9 cellular contexts compared by ENCODE assay signal in the genomic region with DNA sequence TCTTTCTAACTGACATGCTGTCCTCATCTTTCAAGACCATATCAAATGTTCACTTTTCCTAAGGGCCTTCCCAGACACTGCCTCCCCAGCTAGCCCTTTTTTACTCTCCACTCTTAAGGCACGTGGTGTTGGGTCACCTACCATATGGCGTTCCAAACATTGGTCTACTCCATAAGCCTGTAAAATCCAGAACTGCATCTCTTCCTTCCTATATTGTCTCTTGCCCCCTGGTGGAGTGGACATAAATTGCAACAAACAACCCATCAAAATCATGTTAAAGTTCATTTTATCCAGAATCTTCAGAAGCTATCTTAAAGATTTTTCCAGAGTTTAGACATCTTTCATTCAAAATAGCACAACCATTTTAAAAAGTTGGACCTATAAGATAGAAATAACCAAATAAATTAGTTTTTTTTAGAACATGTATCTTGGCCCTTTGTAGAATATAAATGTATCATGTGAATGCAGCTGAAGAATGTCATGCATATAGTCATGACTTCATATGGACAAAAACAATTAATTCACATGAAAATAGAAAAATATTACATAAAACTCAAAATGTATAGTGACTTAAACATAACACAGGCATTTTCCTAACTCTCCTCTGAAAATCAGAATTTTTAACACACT.
DNase-seq lines count a peak whose midpoint lies in the region; ATAC-seq lines count a peak whose summit lies in the region.
"Had no signal": no experiment of that assay in that cellular context is flagged by ENCODE, and none has a peak within 500 bp of the region (broad histone marks: within the 10 kb centered on the region; RNA-seq: fewer than 3 reads in every experiment).

No MANE protein-coding gene starts in this region.

- no peak overlapping the region for H3K27ac ChIP-seq in SJCRH30
- H3K27ac ChIP-seq: BLaER1 had no signal

- ATAC-seq in HG03175 (IDR thresholded peaks at IDR 0.05; ENCODE audit: unreplicated experiment) (peak; percentile 64), HG02840 (IDR thresholded peaks at IDR 0.05; ENCODE audit: low FRiP score, unreplicated experiment) (no peak), GM18520 (IDR thresholded peaks at IDR 0.05; ENCODE audit: unreplicated experiment) (no peak)

- DNase-seq in NCI-H1092 treated with DMSO at 0.1 percent for 48 hours (lab: John Stamatoyannopoulos, UW) (peak; percentile 5), NCI-H1092 (lab: John Stamatoyannopoulos, UW) (no peak), SJCRH30 (peak; percentile 23 to 63), iPS-NIHi7 (ENCODE audit: extremely low spot score) (peak; percentile 23), NCI-H2196 treated with DMSO at 0.1 percent for 48 hours (lab: John Stamatoyannopoulos, UW; ENCODE audit: unreplicated experiment) (no peak)

- H3K4me3 ChIP-seq in SJCRH30 = no peak overlapping the region
- H3K4me3 ChIP-seq: BLaER1 had no signal

- no peaks in the 10 kb centered on the region for H3K9me3 ChIP-seq in SJCRH30 (replicated peaks)
- H3K9me3 ChIP-seq: BLaER1 had no signal

- no peaks in the 10 kb centered on the region for H3K4me1 ChIP-seq in SJCRH30
- H3K4me1 ChIP-seq: BLaER1 had no signal

- H3K36me3 ChIP-seq in SJCRH30 = no peaks in the 10 kb centered on the region
- H3K36me3 ChIP-seq: BLaER1 had no signal

- H3K27me3 ChIP-seq in SJCRH30 = no peaks in the 10 kb centered on the region; the same call in 1 of the 2 replicates
- H3K27me3 ChIP-seq: BLaER1 had no signal

Comparison
In these comparisons a context has a peak if more than half of its experiments do, and no peak if none do; other contexts are left out.
1. DNase-seq: peak in NCI-H1092 treated with DMSO at 0.1 percent for 48 hours (single experiment), SJCRH30 (2 of 2) and iPS-NIHi7 (single experiment); none in NCI-H1092 (single experiment) and NCI-H2196 treated with DMSO at 0.1 percent for 48 hours (single experiment).